ENCODE assay signal across 13 cellular contexts in genomic region chr12:124040286-124040685, GRCh38.
DNase-seq lines count a peak whose midpoint lies in the region; ATAC-seq and TF ChIP-seq lines count a peak whose summit lies in the region.
"Had no signal": no experiment of that assay in that cellular context is flagged by ENCODE, and none has a peak within 500 bp of the region (broad histone marks: within the 10 kb centered on the region; RNA-seq: fewer than 3 reads in every experiment).

No MANE protein-coding gene starts in this region.

- TF ChIP-seq CTCF in CD14-positive monocyte (IDR thresholded peaks at IDR 0.05) (no peak), nephron progenitor cell (IDR thresholded peaks at IDR 0.05) (no peak)

- H3K36me3 Mint-ChIP-seq in CD14-positive monocyte (no peaks in the 10 kb centered on the region), nephron progenitor cell (ENCODE audit: low read depth) (no peaks in the 10 kb centered on the region)
- H3K36me3 Mint-ChIP-seq in stimulated activated effector memory CD8-positive, alpha-beta T cell treated with anti-CD3 and anti-CD28 coated beads, Interleukin-12 subunit alpha, Interleukin-12 subunit beta, amount 100 ng/mL, for 72 hours: no peaks in the 10 kb centered on the region

- no peak for ATAC-seq in stimulated activated effector memory CD8-positive, alpha-beta T cell treated with anti-CD3 and anti-CD28 coated beads, Interleukin-12 subunit alpha, Interleukin-12 subunit beta, amount 100 ng/mL, for 72 hours
- no peak for ATAC-seq in GM18861 (IDR thresholded peaks at IDR 0.05; ENCODE audit: unreplicated experiment)

- H3K27me3 Mint-ChIP-seq in CD14-positive monocyte (ENCODE audit: low read depth in 3 of 3): peaks cover 0 to 6% (median 0%) of the 10 kb centered on the region in 3 donors
- peaks cover 6% of the 10 kb centered on the region for H3K27me3 Mint-ChIP-seq in nephron progenitor cell (ENCODE audit: low read depth, poor library complexity)

- H3K4me3 Mint-ChIP-seq in CD14-positive monocyte (peak overlapping the region in 1 of 2 donors; percentile 11), nephron progenitor cell (no peak overlapping the region)
- H3K4me3 Mint-ChIP-seq in stimulated activated effector memory CD8-positive, alpha-beta T cell treated with anti-CD3 and anti-CD28 coated beads, Interleukin-12 subunit alpha, Interleukin-12 subunit beta, amount 100 ng/mL, for 72 hours: no peak overlapping the region

- peak overlapping the region in 1 of 7 donors; percentile 47 for H3K27ac Mint-ChIP-seq in CD14-positive monocyte
- H3K27ac Mint-ChIP-seq in nephron progenitor cell: peak overlapping the region; percentile 54
- H3K27ac Mint-ChIP-seq in stimulated activated effector memory CD8-positive, alpha-beta T cell treated with anti-CD3 and anti-CD28 coated beads, Interleukin-12 subunit alpha, Interleukin-12 subunit beta, amount 100 ng/mL, for 72 hours: no peak overlapping the region

- DNase-seq in CD14-positive monocyte (ENCODE audit: low spot score) (peak; percentile 72), NOMO-1 treated with DMSO at 0.1 percent for 48 hours (lab: John Stamatoyannopoulos, UW; ENCODE audit: unreplicated experiment) (peak; percentile 66), ecto neural progenitor cell (ENCODE audit: low spot score) (peak; percentile 42), nephron progenitor cell (no peak), NCI-H2171 treated with DMSO at 0.1 percent for 48 hours (lab: John Stamatoyannopoulos, UW) (no peak)
- DNase-seq in stimulated activated effector memory CD8-positive, alpha-beta T cell treated with anti-CD3 and anti-CD28 coated beads, Interleukin-12 subunit alpha, Interleukin-12 subunit beta, amount 100 ng/mL, for 72 hours (ENCODE audit: low spot score in 2 of 2): no peak
- DNase-seq in stimulated activated CD4-positive, alpha-beta T cell treated with anti-CD3 and anti-CD28 coated beads, Interleukin-1b, Interleukin-23, amount 100 ng/mL, for 48 hours: no peak
- DNase-seq: BE2C, H7, MG63, NCI-H187 treated with DMSO at 0.1 percent for 48 hours, NCI-H2171 had no signal

- intact Hi-C loops in CD14-positive monocyte (cut with micrococcal nuclease): loop anchor here in 1 of 2 donors (10.0 kb wide), 1 partner anchor 745 kb away; no protein-coding TSS in a partner anchor

- H3K9me3 Mint-ChIP-seq in CD14-positive monocyte: no peaks in the 10 kb centered on the region
- H3K9me3 Mint-ChIP-seq in nephron progenitor cell: peaks cover 5% of the 10 kb centered on the region
- no peaks in the 10 kb centered on the region for H3K9me3 Mint-ChIP-seq in stimulated activated effector memory CD8-positive, alpha-beta T cell treated with anti-CD3 and anti-CD28 coated beads, Interleukin-12 subunit alpha, Interleukin-12 subunit beta, amount 100 ng/mL, for 72 hours

- H3K4me1 Mint-ChIP-seq in CD14-positive monocyte: peaks cover 16% of the 10 kb centered on the region
- H3K4me1 Mint-ChIP-seq in nephron progenitor cell: peaks cover 49% of the 10 kb centered on the region
- peaks cover 6% of the 10 kb centered on the region for H3K4me1 Mint-ChIP-seq in stimulated activated effector memory CD8-positive, alpha-beta T cell treated with anti-CD3 and anti-CD28 coated beads, Interleukin-12 subunit alpha, Interleukin-12 subunit beta, amount 100 ng/mL, for 72 hours

Comparison
In these comparisons a context has a peak if more than half of its experiments do, and no peak if none do; other contexts are left out.
1. DNase-seq: peak in CD14-positive monocyte (single experiment), NOMO-1 treated with DMSO at 0.1 percent for 48 hours (single experiment) and ecto neural progenitor cell (single experiment); none in nephron progenitor cell (single experiment), NCI-H2171 treated with DMSO at 0.1 percent for 48 hours (single experiment), stimulated activated effector memory CD8-positive, alpha-beta T cell treated with anti-CD3 and anti-CD28 coated beads, Interleukin-12 subunit alpha, Interleukin-12 subunit beta, amount 100 ng/mL, for 72 hours (0 of 2) and stimulated activated CD4-positive, alpha-beta T cell treated with anti-CD3 and anti-CD28 coated beads, Interleukin-1b, Interleukin-23, amount 100 ng/mL, for 48 hours (single experiment).